In genomic region chr10:87862644-87863101, GRCh38 we compare ENCODE assay signal across 8 cellular contexts. TPM values are rescaled to one million over a fixed set of nuclear protein-coding genes. Genes with fewer than 3 reads are reported as not detected.
DNase-seq lines count a peak whose midpoint lies in the region; ATAC-seq and TF ChIP-seq lines count a peak whose summit lies in the region.

No MANE protein-coding gene starts in this region.

- ATAC-seq in HG02981 (IDR thresholded peaks at IDR 0.05; ENCODE audit: unreplicated experiment) = peak; percentile 13
- ATAC-seq in upper lobe of right lung = peak; percentile 0

- H3K36me3 ChIP-seq in ACC112 (ENCODE audit: insufficient read depth, low read length) (no peaks in the 10 kb centered on the region), upper lobe of right lung (no peaks in the 10 kb centered on the region)

- peak overlapping the region; percentile 97 for H3K27ac Mint-ChIP-seq in chondrocyte (ENCODE audit: unreplicated experiment)
- peak overlapping the region; percentile 96 for H3K27ac Mint-ChIP-seq in mesothelial cell of epicardium

- peak overlapping the region; percentile 98 for H3K4me3 Mint-ChIP-seq in chondrocyte (ENCODE audit: unreplicated experiment)
- peak overlapping the region; percentile 91 for H3K4me3 Mint-ChIP-seq in mesothelial cell of epicardium

- in situ Hi-C loops in GM13977 (cut with MboI; ENCODE audit: low pct_unique_long_range_greater_than_20kb, low sequenced_read_pairs, unreplicated experiment) = loop anchor here (5.0 to 10.0 kb wide), 3 partner anchors 242 to 690 kb away; no protein-coding TSS in a partner anchor

- TF ChIP-seq POLR2A in Raji (IDR thresholded peaks at IDR 0.05; ENCODE audit: insufficient read depth, low read depth, low read length) = 0 out of 2 replicates have a peak, but pooled peaks have one; percentile 53

- H3K9me3 Mint-ChIP-seq in chondrocyte (ENCODE audit: low read depth) = no peaks in the 10 kb centered on the region
- no peaks in the 10 kb centered on the region for H3K9me3 Mint-ChIP-seq in mesothelial cell of epicardium

- H3K4me3 ChIP-seq in ACC112 (ENCODE audit: low read depth, low read length) = peak overlapping the region; percentile 83
- H3K4me3 ChIP-seq in upper lobe of right lung = peak overlapping the region; percentile 81

- H3K79me2 ChIP-seq in ACC112 (ENCODE audit: control insufficient read depth, insufficient read depth, low read length, unreplicated experiment) = peaks cover 36% of the 10 kb centered on the region

- no peaks in the 10 kb centered on the region for H3K27me3 ChIP-seq in ACC112 (ENCODE audit: insufficient read depth, low read length)
- H3K27me3 ChIP-seq in upper lobe of right lung = no peaks in the 10 kb centered on the region

- peak overlapping the region; percentile 89 for H2AFZ ChIP-seq in ACC112 (ENCODE audit: low read length, unreplicated experiment)

- no peak for TF ChIP-seq CTCF in GM13977 (IDR thresholded peaks at IDR 0.05; ENCODE audit: extremely low read depth, insufficient read depth, missing control alignments)
- no peak for TF ChIP-seq CTCF in chondrocyte (IDR thresholded peaks at IDR 0.05)
- TF ChIP-seq CTCF in mesothelial cell of epicardium (IDR thresholded peaks at IDR 0.05; ENCODE audit: unreplicated experiment) = no peak
- no peak for TF ChIP-seq CTCF in upper lobe of right lung (IDR thresholded peaks at IDR 0.05)

- H3K36me3 Mint-ChIP-seq in chondrocyte (ENCODE audit: low read depth) (peaks cover 1% of the 10 kb centered on the region), mesothelial cell of epicardium (no peaks in the 10 kb centered on the region)

- no peaks in the 10 kb centered on the region for H3K4me1 ChIP-seq in ACC112 (ENCODE audit: control insufficient read depth, insufficient read depth, low read length, unreplicated experiment)
- H3K4me1 ChIP-seq in upper lobe of right lung = peaks cover 13% of the 10 kb centered on the region

- peak; percentile 66 for DNase-seq in GM13977 (ENCODE audit: low spot score)
- no peak for DNase-seq in chondrocyte (ENCODE audit: low spot score)
- no peak for DNase-seq in mesothelial cell of epicardium (ENCODE audit: low spot score in 2 of 2, unreplicated experiment in 2 of 2)
- no peak for DNase-seq in upper lobe of right lung
- DNase-seq in RPMI8226 = no peak

- H3K4me1 Mint-ChIP-seq in chondrocyte (ENCODE audit: low read depth) = peaks cover 21% of the 10 kb centered on the region
- peaks cover 34% of the 10 kb centered on the region for H3K4me1 Mint-ChIP-seq in mesothelial cell of epicardium

- H3K27ac ChIP-seq in ACC112 (ENCODE audit: low read depth, low read length) (peak overlapping the region; percentile 71), upper lobe of right lung (peak overlapping the region; percentile 94)

- H3K9me3 ChIP-seq in upper lobe of right lung = no peaks in the 10 kb centered on the region

- H3K27me3 Mint-ChIP-seq in chondrocyte (ENCODE audit: low read depth) (no peaks in the 10 kb centered on the region), mesothelial cell of epicardium (ENCODE audit: low read depth) (no peaks in the 10 kb centered on the region)

- intact Hi-C loops in upper lobe of right lung (cut with DNase I) = no loop called here

RNA-seq across cellular contexts. Expression of gene KLLN, which starts 0.7 kb away (rescaled TPM):
- total RNA-seq in chondrocyte (0.62 to 0.82 TPM (median 0.72 TPM) in 3 replicates), mesothelial cell of epicardium (1.1 to 1.2 TPM (median 1.2 TPM) in 3 replicates), upper lobe of right lung (0.41 TPM)

RNA-seq across cellular contexts. Expression of gene PTEN, which starts 0.8 kb away (rescaled TPM):
- total RNA-seq in chondrocyte (82.9 to 85.4 TPM (median 83.5 TPM) in 3 replicates), mesothelial cell of epicardium (72.7 to 77.9 TPM (median 72.7 TPM) in 3 replicates), upper lobe of right lung (101 TPM)

RNA-seq across cellular contexts. Expression of gene ATAD1, which starts 44.6 kb away (rescaled TPM):
- 50.6 to 55.3 TPM (median 54.9 TPM) in 3 replicates for total RNA-seq in chondrocyte
- 49.1 to 54.3 TPM (median 50.2 TPM) in 3 replicates for total RNA-seq in mesothelial cell of epicardium
- 45.9 TPM for total RNA-seq in upper lobe of right lung
